8 cellular contexts compared by ENCODE assay signal in the genomic region with DNA sequence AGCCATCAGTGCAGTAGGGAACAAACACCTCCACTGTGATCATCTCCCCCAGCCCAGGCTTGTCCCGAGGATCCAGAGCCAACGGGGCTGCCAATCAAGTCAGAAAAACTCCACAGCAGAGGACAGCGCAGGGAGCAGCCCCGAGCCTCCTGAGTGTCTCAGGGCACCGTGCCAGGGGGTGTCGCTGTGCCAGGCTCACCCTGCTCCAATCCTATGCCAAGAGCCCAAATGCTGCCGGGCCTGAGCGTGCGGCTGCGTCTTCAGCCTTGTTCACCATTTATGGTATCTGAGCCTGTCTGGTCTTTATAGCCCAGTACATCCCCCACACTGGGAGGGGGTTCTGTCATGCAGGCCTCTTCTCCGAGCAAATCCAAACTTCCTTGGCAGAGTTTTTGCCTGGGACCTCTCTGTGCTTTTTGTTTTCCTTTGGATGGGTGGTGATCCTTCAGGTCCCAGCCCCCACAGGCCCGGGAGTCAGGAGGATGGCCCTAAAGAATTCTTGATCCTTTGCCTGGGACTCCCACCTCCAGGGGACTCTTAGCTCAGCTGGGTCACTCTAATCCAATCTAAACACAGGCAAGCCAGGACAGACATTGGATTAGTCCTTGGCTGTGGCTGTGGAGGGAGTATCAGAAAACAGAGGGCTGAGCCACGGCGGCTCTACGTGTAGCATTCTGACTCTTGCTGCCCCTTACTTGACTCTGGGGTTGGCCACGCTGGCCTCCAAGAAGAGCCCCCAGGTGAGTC.
A peak's percentile ranks its signal among the peaks of the same experiment; 100 is the strongest.
DNase-seq lines count a peak whose midpoint lies in the region; ATAC-seq and TF ChIP-seq lines count a peak whose summit lies in the region.

No MANE protein-coding gene starts in this region.

- DNase-seq in Ammon's horn (ENCODE audit: low spot score) (peak; percentile 48), left ventricle myocardium superior (peak; percentile 84), foreskin fibroblast (no peak), DMS153 treated with DMSO at 0.1 percent for 48 hours (lab: John Stamatoyannopoulos, UW; ENCODE audit: unreplicated experiment) (no peak)
- DNase-seq in activated CD8-positive, alpha-beta memory T cell treated with anti-CD3 and anti-CD28 coated beads, Interleukin-2, amount 50 U/mL, for 48 hours, result no peak

- no peak overlapping the region for H3K4me3 ChIP-seq in rectal smooth muscle tissue (ENCODE audit: low read length)
- H3K4me3 ChIP-seq in foreskin fibroblast (ENCODE audit: low read depth in 1 of 2, low read length in 2 of 2), result no peak overlapping the region

- TF ChIP-seq CTCF in VCaP (conservative IDR thresholded peaks at IDR 0.05) (no peak), foreskin fibroblast (IDR thresholded peaks at IDR 0.05; ENCODE audit: low read depth, low read length) (no peak)

- peaks cover 2% of the 10 kb centered on the region for H3K27me3 ChIP-seq in rectal smooth muscle tissue (ENCODE audit: control insufficient read depth, insufficient read depth, low read length)

- H3K9ac ChIP-seq in rectal smooth muscle tissue (ENCODE audit: low read length), result no peak overlapping the region

- intact Hi-C loops in left ventricle myocardium superior (cut with micrococcal nuclease), result no loop called here

- ATAC-seq in left ventricle myocardium superior (peak; percentile 86), HG03108 (IDR thresholded peaks at IDR 0.05; ENCODE audit: unreplicated experiment) (no peak)

- no peaks in the 10 kb centered on the region for H3K36me3 ChIP-seq in rectal smooth muscle tissue (ENCODE audit: control insufficient read depth, insufficient read depth, low read length)

- 0 out of 2 replicates have a peak overlapping the region, but pooled peaks have one; percentile 10 for H3K27ac ChIP-seq in VCaP
- H3K27ac ChIP-seq in rectal smooth muscle tissue (ENCODE audit: low read depth, low read length), result peak overlapping the region; percentile 95

- H3K4me1 ChIP-seq in rectal smooth muscle tissue (ENCODE audit: control insufficient read depth, insufficient read depth, low read length), result peaks cover 35% of the 10 kb centered on the region

Comparison
In these comparisons a context has a peak if more than half of its experiments do, and no peak if none do; other contexts are left out.
1. DNase-seq: peak in Ammon's horn (single experiment) and left ventricle myocardium superior (single experiment); none in activated CD8-positive, alpha-beta memory T cell treated with anti-CD3 and anti-CD28 coated beads, Interleukin-2, amount 50 U/mL, for 48 hours (single experiment), foreskin fibroblast (0 of 2) and DMS153 treated with DMSO at 0.1 percent for 48 hours (single experiment).